1 cellular context compared by ENCODE assay signal in genomic region chr4:17494833-17495232, GRCh38.
TF ChIP-seq lines count a peak whose summit lies in the region.

No MANE protein-coding gene starts in this region.

TF ChIP-seq in IMR-90, 13 proteins besides CTCF, POLR2A, EP300 and RAD21:
- TF ChIP-seq ELK1 (IDR thresholded peaks at IDR 0.05; ENCODE audit: borderline replicate concordance, low read depth, low read length) (no peak), CEBPB (IDR thresholded peaks at IDR 0.05; ENCODE audit: low read depth, low read length) (no peak), CHD1 (IDR thresholded peaks at IDR 0.05; ENCODE audit: low read depth, low read length) (no peak), USF2 (IDR thresholded peaks at IDR 0.05; ENCODE audit: low read depth, low read length) (no peak), RCOR1 (IDR thresholded peaks at IDR 0.05; ENCODE audit: insufficient replicate concordance, low read length) (no peak), RFX5 (IDR thresholded peaks at IDR 0.05; ENCODE audit: low read depth, low read length) (no peak), MXI1 (IDR thresholded peaks at IDR 0.05; ENCODE audit: borderline replicate concordance, low read depth, low read length) (no peak), MAFK (IDR thresholded peaks at IDR 0.05; ENCODE audit: low read depth, low read length) (no peak), SMC3 (IDR thresholded peaks at IDR 0.05; ENCODE audit: low read depth, low read length) (no peak), BHLHE40 (IDR thresholded peaks at IDR 0.05; ENCODE audit: low read depth, low read length) (no peak), MAZ (IDR thresholded peaks at IDR 0.05; ENCODE audit: borderline replicate concordance, low read depth, low read length) (no peak), NFE2L2 (IDR thresholded peaks at IDR 0.05; ENCODE audit: low read depth, low read length) (no peak), FOS (IDR thresholded peaks at IDR 0.05; ENCODE audit: low read depth, low read length) (no peak)
